Comparison of ENCODE assay signal across 14 cellular contexts in the genomic region with DNA sequence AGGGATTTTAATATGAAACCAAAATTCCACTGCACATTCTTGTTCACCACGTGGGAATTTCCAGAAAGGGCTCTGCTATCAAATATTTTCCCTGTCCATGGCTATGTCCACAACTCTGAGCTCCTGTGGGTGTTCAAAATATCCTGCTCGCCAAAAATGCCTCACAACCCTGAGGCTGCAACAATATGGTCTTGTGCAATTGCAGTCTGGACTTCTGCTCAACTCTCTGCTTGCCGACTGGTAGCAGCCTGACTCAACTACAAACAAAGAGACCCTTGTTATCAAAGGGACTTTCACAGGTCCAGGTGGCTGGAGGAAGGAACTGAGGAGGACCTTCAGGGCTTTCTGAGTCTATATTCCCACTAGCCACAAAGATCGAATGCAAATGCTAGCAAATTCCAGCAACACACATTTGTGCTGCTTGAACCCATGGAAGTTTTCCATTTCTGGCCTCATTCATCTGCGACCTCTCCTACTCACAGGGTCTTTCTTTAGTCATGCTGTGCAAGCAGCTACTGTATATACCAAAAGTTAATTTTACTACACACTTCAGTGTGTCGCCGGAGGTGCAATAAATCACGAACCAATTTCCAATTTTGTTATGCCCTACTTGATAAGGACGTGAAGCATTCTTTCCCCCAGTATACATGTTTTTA.
DNase-seq lines count a peak whose midpoint lies in the region; ATAC-seq, FAIRE-seq and TF ChIP-seq lines count a peak whose summit lies in the region.
"Had no signal": no experiment of that assay in that cellular context is flagged by ENCODE, and none has a peak within 500 bp of the region (broad histone marks: within the 10 kb centered on the region; RNA-seq: fewer than 3 reads in every experiment).

No MANE protein-coding gene starts in this region.

- TF ChIP-seq CTCF in fibroblast of pulmonary artery (IDR thresholded peaks at IDR 0.05; ENCODE audit: low read length, missing control alignments): no peak

- no peaks in the 10 kb centered on the region for H3K36me3 Mint-ChIP-seq in activated CD4-positive, alpha-beta memory T cell treated with anti-CD3 and anti-CD28 coated beads for 36 hours
- H3K36me3 Mint-ChIP-seq in stimulated activated effector memory CD8-positive, alpha-beta T cell treated with anti-CD3 and anti-CD28 coated beads, Interleukin-12 subunit alpha, Interleukin-12 subunit beta, amount 100 ng/mL, for 72 hours: no peaks in the 10 kb centered on the region
- H3K36me3 Mint-ChIP-seq: naive thymus-derived CD4-positive, alpha-beta T cell had no signal

- no peaks in the 10 kb centered on the region for H3K4me1 Mint-ChIP-seq in activated CD4-positive, alpha-beta memory T cell treated with anti-CD3 and anti-CD28 coated beads for 36 hours (ENCODE audit: low read depth)
- no peaks in the 10 kb centered on the region for H3K4me1 Mint-ChIP-seq in stimulated activated effector memory CD8-positive, alpha-beta T cell treated with anti-CD3 and anti-CD28 coated beads, Interleukin-12 subunit alpha, Interleukin-12 subunit beta, amount 100 ng/mL, for 72 hours
- H3K4me1 Mint-ChIP-seq: naive thymus-derived CD4-positive, alpha-beta T cell had no signal

- H3K27ac Mint-ChIP-seq in activated CD4-positive, alpha-beta memory T cell treated with anti-CD3 and anti-CD28 coated beads for 36 hours: no peak overlapping the region
- no peak overlapping the region for H3K27ac Mint-ChIP-seq in stimulated activated effector memory CD8-positive, alpha-beta T cell treated with anti-CD3 and anti-CD28 coated beads, Interleukin-12 subunit alpha, Interleukin-12 subunit beta, amount 100 ng/mL, for 72 hours
- H3K27ac Mint-ChIP-seq: naive thymus-derived CD4-positive, alpha-beta T cell had no signal

- DNase-seq in EL: peak; percentile 73
- DNase-seq in T1000 (lab: John Stamatoyannopoulos, UW): peak; percentile 19
- DNase-seq in fibroblast of pulmonary artery (ENCODE audit: low read depth): peak; percentile 80
- DNase-seq in myocyte (ENCODE audit: low read depth): peak; percentile 5
- DNase-seq in GM19239 (ENCODE audit: insufficient read length, low spot score): no peak
- no peak for DNase-seq in activated CD4-positive, alpha-beta memory T cell treated with anti-CD3 and anti-CD28 coated beads for 36 hours
- DNase-seq in stimulated activated effector memory CD8-positive, alpha-beta T cell treated with anti-CD3 and anti-CD28 coated beads, Interleukin-12 subunit alpha, Interleukin-12 subunit beta, amount 100 ng/mL, for 72 hours (ENCODE audit: low spot score in 2 of 2): no peak
- DNase-seq: activated T-cell treated with anti-CD3 and anti-CD28 coated beads, Interleukin-2, amount 50 U/mL, for 1 hour; cerebellar nuclear complex; naive thymus-derived CD4-positive, alpha-beta T cell; NCI-H1930; stimulated activated naive CD4-positive, alpha-beta T cell treated with Interleukin-2 at 50 U/mL for 16 hours had no signal

- no peaks in the 10 kb centered on the region for H3K27me3 Mint-ChIP-seq in activated CD4-positive, alpha-beta memory T cell treated with anti-CD3 and anti-CD28 coated beads for 36 hours

- no peak for FAIRE-seq in GM19239 (lab: Jason Lieb, UNC)
- FAIRE-seq: TTC549 had no signal

- CTCF ChIA-PET in activated CD4-positive, alpha-beta memory T cell treated with anti-CD3 and anti-CD28 coated beads for 36 hours (lab: Charles Lee): no interaction called here

- POLR2A ChIA-PET in activated CD4-positive, alpha-beta memory T cell treated with anti-CD3 and anti-CD28 coated beads for 36 hours (lab: Charles Lee): interaction anchor here (0.7 kb wide), 1 partner anchor 100 kb away, joined by 3 read pairs; no protein-coding TSS in a partner anchor

- no peak overlapping the region for H3K4me3 Mint-ChIP-seq in activated CD4-positive, alpha-beta memory T cell treated with anti-CD3 and anti-CD28 coated beads for 36 hours
- no peak overlapping the region for H3K4me3 Mint-ChIP-seq in stimulated activated effector memory CD8-positive, alpha-beta T cell treated with anti-CD3 and anti-CD28 coated beads, Interleukin-12 subunit alpha, Interleukin-12 subunit beta, amount 100 ng/mL, for 72 hours
- H3K4me3 Mint-ChIP-seq: naive thymus-derived CD4-positive, alpha-beta T cell had no signal

- H3K9me3 Mint-ChIP-seq in activated CD4-positive, alpha-beta memory T cell treated with anti-CD3 and anti-CD28 coated beads for 36 hours: no peaks in the 10 kb centered on the region
- no peaks in the 10 kb centered on the region for H3K9me3 Mint-ChIP-seq in stimulated activated effector memory CD8-positive, alpha-beta T cell treated with anti-CD3 and anti-CD28 coated beads, Interleukin-12 subunit alpha, Interleukin-12 subunit beta, amount 100 ng/mL, for 72 hours

- intact Hi-C loops in activated CD4-positive, alpha-beta memory T cell treated with anti-CD3 and anti-CD28 coated beads for 36 hours (cut with micrococcal nuclease): no loop called here

- no peak for ATAC-seq in GM18861 (IDR thresholded peaks at IDR 0.05; ENCODE audit: unreplicated experiment)
- no peak for ATAC-seq in stimulated activated effector memory CD8-positive, alpha-beta T cell treated with anti-CD3 and anti-CD28 coated beads, Interleukin-12 subunit alpha, Interleukin-12 subunit beta, amount 100 ng/mL, for 72 hours
- ATAC-seq: naive thymus-derived CD4-positive, alpha-beta T cell had no signal

- no peak overlapping the region for H3K4me3 ChIP-seq in fibroblast of pulmonary artery (replicated peaks; ENCODE audit: low read depth, low read length)

Comparison
In these comparisons a context has a peak if more than half of its experiments do, and no peak if none do; other contexts are left out.
1. DNase-seq: peak in EL (single experiment), T1000 (single experiment), fibroblast of pulmonary artery (single experiment) and myocyte (single experiment); none in GM19239 (single experiment), activated CD4-positive, alpha-beta memory T cell treated with anti-CD3 and anti-CD28 coated beads for 36 hours (single experiment) and stimulated activated effector memory CD8-positive, alpha-beta T cell treated with anti-CD3 and anti-CD28 coated beads, Interleukin-12 subunit alpha, Interleukin-12 subunit beta, amount 100 ng/mL, for 72 hours (0 of 2).